In the genomic region with DNA sequence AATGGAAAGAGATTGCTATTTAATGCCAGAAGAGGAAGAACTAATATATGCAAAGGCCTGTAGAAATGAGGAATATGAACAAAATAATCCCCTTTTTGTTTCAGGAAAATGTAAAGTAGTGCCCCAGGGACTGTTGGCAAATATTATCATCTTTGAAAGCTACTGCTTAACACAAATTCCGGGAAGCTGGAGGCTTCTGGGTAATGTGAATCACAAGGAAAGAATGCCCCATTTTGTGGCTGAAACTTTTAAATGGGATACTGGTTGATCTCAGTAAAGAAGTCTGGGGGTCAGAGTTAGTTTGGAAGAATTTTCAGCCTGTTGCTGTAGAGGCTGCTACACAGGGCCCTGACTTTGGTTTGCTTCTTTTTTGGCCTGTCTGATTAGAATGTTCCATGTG, we compare ENCODE assay signal across 1 cellular context.
TF ChIP-seq lines count a peak whose summit lies in the region.

No MANE protein-coding gene starts in this region.

TF ChIP-seq in IMR-90, 13 proteins besides CTCF, POLR2A, EP300 and RAD21 (continued from another document):
- no peak for TF ChIP-seq MAZ (IDR thresholded peaks at IDR 0.05; ENCODE audit: borderline replicate concordance, low read depth, low read length)
- no peak for TF ChIP-seq MXI1 (IDR thresholded peaks at IDR 0.05; ENCODE audit: borderline replicate concordance, low read depth, low read length)
- TF ChIP-seq BHLHE40 (IDR thresholded peaks at IDR 0.05; ENCODE audit: low read depth, low read length) = no peak
